Comparison of ENCODE assay signal across 1 cellular context in genomic region chr1:155051777-155052398, GRCh38.
TF ChIP-seq lines count a peak whose summit lies in the region.

No MANE protein-coding gene starts in this region.

TF ChIP-seq in HepG2, 621 proteins besides CTCF, POLR2A, EP300 and RAD21:
- TF ChIP-seq SP4 (CRISPR knock-in tag; IDR thresholded peaks at IDR 0.05) (no peak), ZNF142 (CRISPR knock-in tag; IDR thresholded peaks at IDR 0.05) (no peak), SAP130 (CRISPR knock-in tag; IDR thresholded peaks at IDR 0.05; ENCODE audit: low read depth) (peak; percentile 2; the same call in 1 of the 2 replicates), ATF7 (IDR thresholded peaks at IDR 0.05) (no peak), ATF7 (CRISPR knock-in tag; IDR thresholded peaks at IDR 0.05) (0 out of 2 replicates have a peak, but pooled peaks have one; percentile 15), HNRNPL (IDR thresholded peaks at IDR 0.05; ENCODE audit: low read depth, low read length) (peak; percentile 77; the same call in 1 of the 2 replicates), SRSF1 (optimal IDR thresholded peaks at IDR 0.05; ENCODE audit: low read depth, low read length) (peak; percentile 40), ZNF782 (CRISPR knock-in tag; IDR thresholded peaks at IDR 0.05; ENCODE audit: borderline replicate concordance) (no peak), ZFP91 (CRISPR knock-in tag; IDR thresholded peaks at IDR 0.05; ENCODE audit: borderline replicate concordance) (peak; percentile 41; the same call in 1 of the 2 replicates), SRF (IDR thresholded peaks at IDR 0.05; ENCODE audit: low read depth, low read length) (no peak)
